15 cellular contexts compared by ENCODE assay signal in the genomic region with DNA sequence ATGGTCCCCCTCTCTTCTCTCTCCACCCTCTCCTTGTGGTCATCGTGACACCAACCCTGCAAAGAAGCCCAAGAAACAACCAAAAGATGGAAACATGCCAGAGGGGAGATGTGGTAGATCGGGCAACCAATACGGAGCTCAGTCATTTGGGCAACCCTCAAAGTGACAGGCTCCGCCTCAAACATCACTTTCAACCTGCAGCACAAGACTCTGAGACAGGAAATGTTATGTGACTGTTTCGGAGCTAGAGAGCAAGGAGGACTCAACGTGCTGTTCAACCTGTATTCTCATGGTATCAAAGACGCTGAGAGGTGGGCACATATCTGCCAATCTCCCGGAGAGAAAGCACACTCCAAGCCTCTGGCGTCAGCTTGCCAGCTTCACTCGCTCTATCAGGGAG. TPM values are rescaled to one million over a fixed set of nuclear protein-coding genes. Genes with fewer than 3 reads are reported as not detected.
DNase-seq lines count a peak whose midpoint lies in the region; ATAC-seq lines count a peak whose summit lies in the region.
"Had no signal": no experiment of that assay in that cellular context is flagged by ENCODE, and none has a peak within 500 bp of the region (broad histone marks: within the 10 kb centered on the region; RNA-seq: fewer than 3 reads in every experiment).

No MANE protein-coding gene starts in this region.

- H3K36me3 Mint-ChIP-seq in CD4-positive, CD25-positive, alpha-beta regulatory T cell: peaks cover 4% of the 10 kb centered on the region
- H3K36me3 Mint-ChIP-seq in T-helper 17 cell (ENCODE audit: low read depth): peaks cover 9% of the 10 kb centered on the region
- H3K36me3 Mint-ChIP-seq in immature natural killer cell: no peaks in the 10 kb centered on the region

- no peak overlapping the region for H3K27ac ChIP-seq in CD4-positive, CD25-positive, alpha-beta regulatory T cell (ENCODE audit: insufficient read depth, low read length, poor library complexity, severe bottlenecking)
- H3K27ac ChIP-seq: epithelial cell of prostate, heart right ventricle had no signal

- no peaks in the 10 kb centered on the region for H3K9me3 ChIP-seq in CD4-positive, CD25-positive, alpha-beta regulatory T cell (ENCODE audit: control insufficient read depth in 2 of 2, low read length in 2 of 2)
- H3K9me3 ChIP-seq in T-helper 17 cell (ENCODE audit: control insufficient read depth, low read length, poor library complexity, severe bottlenecking): no peaks in the 10 kb centered on the region
- H3K9me3 ChIP-seq: heart right ventricle had no signal

- peak overlapping the region in 3 of 4 donors; percentile 70 to 86 (median 79) for H3K4me3 Mint-ChIP-seq in CD4-positive, CD25-positive, alpha-beta regulatory T cell
- H3K4me3 Mint-ChIP-seq in T-helper 17 cell: peak overlapping the region; percentile 80
- H3K4me3 Mint-ChIP-seq in immature natural killer cell: peak overlapping the region; percentile 29 to 66 (median 44)

- no peaks in the 10 kb centered on the region for H3K9me3 Mint-ChIP-seq in CD4-positive, CD25-positive, alpha-beta regulatory T cell
- H3K9me3 Mint-ChIP-seq in immature natural killer cell: no peaks in the 10 kb centered on the region

- peak overlapping the region; percentile 9 to 72 (median 36) for H3K27ac Mint-ChIP-seq in CD4-positive, CD25-positive, alpha-beta regulatory T cell
- H3K27ac Mint-ChIP-seq in T-helper 17 cell: peak overlapping the region; percentile 79
- H3K27ac Mint-ChIP-seq in immature natural killer cell: peak overlapping the region in 2 of 6 donors; percentile 8 to 23

- peak; percentile 96 for ATAC-seq in CD4-positive, CD25-positive, alpha-beta regulatory T cell (ENCODE audit: low read depth in 2 of 2)
- ATAC-seq in T-helper 17 cell (peak; percentile 87), GM21447 (IDR thresholded peaks at IDR 0.05; ENCODE audit: unreplicated experiment) (no peak)
- ATAC-seq: heart right ventricle had no signal

- peaks cover 10% of the 10 kb centered on the region for H3K4me1 ChIP-seq in CD4-positive, CD25-positive, alpha-beta regulatory T cell (ENCODE audit: control insufficient read depth, insufficient read depth, low read length, poor library complexity, severe bottlenecking)
- H3K4me1 ChIP-seq: heart right ventricle had no signal

- peaks cover 0 to 15% (median 13%) of the 10 kb centered on the region in 4 donors for H3K4me1 Mint-ChIP-seq in CD4-positive, CD25-positive, alpha-beta regulatory T cell
- H3K4me1 Mint-ChIP-seq in T-helper 17 cell (peaks cover 11% of the 10 kb centered on the region), immature natural killer cell (peaks cover 14 to 17% of the 10 kb centered on the region in 2 donors)

- H3K27me3 ChIP-seq in CD4-positive, CD25-positive, alpha-beta regulatory T cell (ENCODE audit: control insufficient read depth, insufficient read depth, low read length): no peaks in the 10 kb centered on the region
- H3K27me3 ChIP-seq: heart right ventricle had no signal

- H3K27me3 Mint-ChIP-seq in CD4-positive, CD25-positive, alpha-beta regulatory T cell: no peaks in the 10 kb centered on the region
- H3K27me3 Mint-ChIP-seq in T-helper 17 cell (no peaks in the 10 kb centered on the region), immature natural killer cell (ENCODE audit: low read depth in 3 of 3) (peaks cover 0 to 2% (median 0%) of the 10 kb centered on the region in 3 donors)

- peak in 2 of 3 donors; percentile 28 to 80 for DNase-seq in CD4-positive, CD25-positive, alpha-beta regulatory T cell
- DNase-seq in T-helper 17 cell (no peak), immature natural killer cell (peak; percentile 5 to 11 (median 6)), NCI-H1105 treated with DMSO at 0.1 percent for 48 hours (lab: John Stamatoyannopoulos, UW) (no peak), NCI-H1694 treated with DMSO at 0.1 percent for 48 hours (lab: John Stamatoyannopoulos, UW) (no peak), GM03348 (ENCODE audit: low spot score) (no peak)
- peak; percentile 56 to 62 for DNase-seq in activated T-cell treated with anti-CD3 and anti-CD28 coated beads, Interleukin-2, amount 50 U/mL, for 48 hours
- DNase-seq: ACHN; central memory CD4-positive, alpha-beta T cell; heart right ventricle; NCI-H187 treated with DMSO at 0.1 percent for 48 hours; NCI-H748 treated with DMSO at 0.1 percent for 48 hours; RPMI8226 had no signal

- peak overlapping the region; percentile 64 for H3K4me3 ChIP-seq in CD4-positive, CD25-positive, alpha-beta regulatory T cell (ENCODE audit: low read depth, low read length)
- H3K4me3 ChIP-seq: heart right ventricle had no signal

- H3K36me3 ChIP-seq in CD4-positive, CD25-positive, alpha-beta regulatory T cell (ENCODE audit: control insufficient read depth, insufficient read depth, low read length): no peaks in the 10 kb centered on the region
- H3K36me3 ChIP-seq: heart right ventricle had no signal

RNA-seq across cellular contexts. Expression of a gene that starts 28.5 kb away (rescaled TPM):
- 2.2 TPM for total RNA-seq in CD4-positive, CD25-positive, alpha-beta regulatory T cell
- under 1 TPM; 0.23 to 0.47 (median 0.34) TPM for polyA plus RNA-seq in CD4-positive, CD25-positive, alpha-beta regulatory T cell
- 1 to 10 TPM; 1.6 to 2.1 TPM for total RNA-seq in T-helper 17 cell
- polyA plus RNA-seq in immature natural killer cell: 1 to 10 TPM in 1 of 3 donors, under 1 TPM in 1, not detected in 1; 0.48 to 1.1 TPM

Comparison
In these comparisons a context has a peak if more than half of its experiments do, and no peak if none do; other contexts are left out.
1. DNase-seq: peak in CD4-positive, CD25-positive, alpha-beta regulatory T cell (2 of 3), activated T-cell treated with anti-CD3 and anti-CD28 coated beads, Interleukin-2, amount 50 U/mL, for 48 hours (2 of 2) and immature natural killer cell (3 of 3); none in T-helper 17 cell (0 of 3), NCI-H1105 treated with DMSO at 0.1 percent for 48 hours (single experiment), NCI-H1694 treated with DMSO at 0.1 percent for 48 hours (single experiment) and GM03348 (single experiment).
2. Peak in every context shown above with its lines, with median percentiles within 50 percentile points of each other: H3K4me3 Mint-ChIP-seq.